8 cellular contexts compared by ENCODE assay signal in the genomic region with DNA sequence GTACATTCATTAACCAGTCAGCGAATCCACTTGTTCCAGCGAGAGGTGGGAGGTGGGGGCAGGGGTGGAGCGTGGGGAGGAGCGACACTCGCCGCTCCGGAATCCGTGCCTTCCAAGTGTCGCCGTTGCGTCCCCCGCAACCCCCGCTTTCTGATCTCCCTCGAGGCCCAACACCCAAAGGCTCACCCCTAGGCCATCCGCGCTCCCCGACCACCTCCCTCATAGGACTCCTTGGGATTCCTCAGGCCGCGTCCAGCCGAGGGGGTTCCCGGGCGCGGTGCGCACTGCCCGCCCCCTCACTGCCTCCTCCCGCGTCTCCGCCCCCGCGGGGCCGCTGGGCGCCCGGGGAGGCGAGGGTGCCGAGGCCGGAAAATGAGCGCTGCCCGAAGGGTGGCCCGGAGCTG.
DNase-seq lines count a peak whose midpoint lies in the region; ATAC-seq, FAIRE-seq and TF ChIP-seq lines count a peak whose summit lies in the region.

No MANE protein-coding gene starts in this region.

- H3K4me3 Mint-ChIP-seq in effector memory CD8-positive, alpha-beta T cell = peak overlapping the region; percentile 46 to 54
- H3K4me3 Mint-ChIP-seq in naive thymus-derived CD4-positive, alpha-beta T cell = peak overlapping the region; percentile 61 to 85 (median 76)

- TF ChIP-seq CTCF in D721Med (IDR thresholded peaks at IDR 0.05; ENCODE audit: insufficient read depth, missing control alignments) = no peak
- TF ChIP-seq CTCF in PC-3 (conservative IDR thresholded peaks at IDR 0.05; ENCODE audit: low read depth, low read length) = no peak

- FAIRE-seq in D721Med (lab: Jason Lieb, UNC) = no peak

- no peaks in the 10 kb centered on the region for H4K20me1 ChIP-seq in PC-3 (ENCODE audit: low read length)

- intact Hi-C loops in naive thymus-derived CD4-positive, alpha-beta T cell (cut with micrococcal nuclease) = no loop called here
- intact Hi-C loops in PC-3 (cut with micrococcal nuclease) = no loop called here

- H3K9ac ChIP-seq in PC-3 (ENCODE audit: low read length) = no peak overlapping the region

- H3K4me1 Mint-ChIP-seq in effector memory CD8-positive, alpha-beta T cell (ENCODE audit: low read depth in 2 of 2) = no peaks in the 10 kb centered on the region
- H3K4me1 Mint-ChIP-seq in naive thymus-derived CD4-positive, alpha-beta T cell = peaks cover 0 to 18% (median 13%) of the 10 kb centered on the region in 7 donors

- H3K27ac ChIP-seq in ACC112 (ENCODE audit: low read depth, low read length) (no peak overlapping the region), PC-3 (ENCODE audit: low read length) (no peak overlapping the region)
- H3K27ac ChIP-seq in naive thymus-derived CD4-positive, alpha-beta T cell (ENCODE audit: low read depth, low read length) = no peak overlapping the region

- ATAC-seq in effector memory CD8-positive, alpha-beta T cell (replicated peaks) = no peak
- ATAC-seq in naive thymus-derived CD4-positive, alpha-beta T cell = no peak
- ATAC-seq in GM21526 (IDR thresholded peaks at IDR 0.05; ENCODE audit: low FRiP score, unreplicated experiment) (no peak), PC-3 (no peak)

- peak; percentile 29 for DNase-seq in MG63
- no peak for DNase-seq in effector memory CD8-positive, alpha-beta T cell
- DNase-seq in naive thymus-derived CD4-positive, alpha-beta T cell = peak in 1 of 9 donors; percentile 22
- no peak for DNase-seq in D721Med (ENCODE audit: insufficient read length, low spot score)
- no peak for DNase-seq in NCI-H2029 treated with DMSO at 0.1 percent for 48 hours (lab: John Stamatoyannopoulos, UW)
- no peak for DNase-seq in PC-3

- peak overlapping the region; percentile 57 for H3K4me3 ChIP-seq in ACC112 (ENCODE audit: low read depth, low read length)
- peak overlapping the region; percentile 47 for H3K4me3 ChIP-seq in MG63
- no peak overlapping the region for H3K4me3 ChIP-seq in naive thymus-derived CD4-positive, alpha-beta T cell (ENCODE audit: low read length)
- H3K4me3 ChIP-seq in PC-3 (ENCODE audit: low read length) = no peak overlapping the region

- no TSS peak for BruUV-seq in PC-3 (replicated peaks; lab: Mats Ljungman, UMichigan)

- H3K27me3 Mint-ChIP-seq in effector memory CD8-positive, alpha-beta T cell = peaks cover 44 to 72% of the 10 kb centered on the region in 2 donors
- H3K27me3 Mint-ChIP-seq in naive thymus-derived CD4-positive, alpha-beta T cell = peaks cover 70 to 82% (median 74%) of the 10 kb centered on the region in 5 donors

- H3K4me1 ChIP-seq in ACC112 (ENCODE audit: control insufficient read depth, insufficient read depth, low read length, unreplicated experiment) (no peaks in the 10 kb centered on the region), PC-3 (ENCODE audit: insufficient read depth, low read length) (no peaks in the 10 kb centered on the region)
- H3K4me1 ChIP-seq in naive thymus-derived CD4-positive, alpha-beta T cell (ENCODE audit: control insufficient read depth in 2 of 2, insufficient read depth in 2 of 2, low read length in 2 of 2) = no peaks in the 10 kb centered on the region

- H2AFZ ChIP-seq in ACC112 (ENCODE audit: low read length, unreplicated experiment) = no peak overlapping the region
- H2AFZ ChIP-seq in PC-3 (ENCODE audit: low read length) = no peak overlapping the region

- CTCF ChIA-PET in naive thymus-derived CD4-positive, alpha-beta T cell (lab: Charles Lee) = no interaction called here
- CTCF ChIA-PET in PC-3 (lab: Charles Lee) = no interaction called here

- H3K79me2 ChIP-seq in ACC112 (ENCODE audit: control insufficient read depth, insufficient read depth, low read length, unreplicated experiment) = no peaks in the 10 kb centered on the region
- no peaks in the 10 kb centered on the region for H3K79me2 ChIP-seq in PC-3 (ENCODE audit: low read length)

- no peaks in the 10 kb centered on the region for H3K36me3 Mint-ChIP-seq in effector memory CD8-positive, alpha-beta T cell (ENCODE audit: insufficient read depth)
- H3K36me3 Mint-ChIP-seq in naive thymus-derived CD4-positive, alpha-beta T cell = peaks cover 0 to 16% (median 4%) of the 10 kb centered on the region in 5 donors

- no peak overlapping the region for H3K27ac Mint-ChIP-seq in effector memory CD8-positive, alpha-beta T cell
- no peak overlapping the region for H3K27ac Mint-ChIP-seq in naive thymus-derived CD4-positive, alpha-beta T cell

- H3K27me3 ChIP-seq in ACC112 (ENCODE audit: insufficient read depth, low read length) = peaks cover 71% of the 10 kb centered on the region
- H3K27me3 ChIP-seq in MG63 = no peaks in the 10 kb centered on the region; the same call in 1 of the 2 replicates
- peaks cover 0 to 8% of the 10 kb centered on the region in 2 donors for H3K27me3 ChIP-seq in naive thymus-derived CD4-positive, alpha-beta T cell (ENCODE audit: control insufficient read depth in 2 of 2, insufficient read depth in 2 of 2, low read length in 2 of 2)
- no peaks in the 10 kb centered on the region for H3K27me3 ChIP-seq in PC-3 (ENCODE audit: low read length)

- no peak overlapping the region for H3K4me2 ChIP-seq in PC-3 (ENCODE audit: low read length)

- H3K9me2 ChIP-seq in PC-3 (replicated peaks; ENCODE audit: low read length) = no peaks in the 10 kb centered on the region

- H3K9me3 Mint-ChIP-seq in effector memory CD8-positive, alpha-beta T cell = no peaks in the 10 kb centered on the region
- H3K9me3 Mint-ChIP-seq in naive thymus-derived CD4-positive, alpha-beta T cell = peaks cover 8 to 34% (median 19%) of the 10 kb centered on the region in 11 donors

- H3K9me3 ChIP-seq in MG63 (peaks cover 19% of the 10 kb centered on the region), PC-3 (ENCODE audit: low read length) (no peaks in the 10 kb centered on the region)
- no peaks in the 10 kb centered on the region for H3K9me3 ChIP-seq in naive thymus-derived CD4-positive, alpha-beta T cell (ENCODE audit: control insufficient read depth in 2 of 3, low read length in 3 of 3)

- H3F3A ChIP-seq in PC-3 (ENCODE audit: low read length, unreplicated experiment) = no peaks in the 10 kb centered on the region

- POLR2A ChIA-PET in naive thymus-derived CD4-positive, alpha-beta T cell (lab: Charles Lee) = no interaction called here
- POLR2A ChIA-PET in PC-3 (lab: Charles Lee; ENCODE audit: unreplicated experiment) = no interaction called here

- H3K36me3 ChIP-seq in ACC112 (ENCODE audit: insufficient read depth, low read length) = no peaks in the 10 kb centered on the region
- H3K36me3 ChIP-seq in MG63 = no peaks in the 10 kb centered on the region
- no peaks in the 10 kb centered on the region for H3K36me3 ChIP-seq in naive thymus-derived CD4-positive, alpha-beta T cell (ENCODE audit: control insufficient read depth in 2 of 3, insufficient read depth in 3 of 3, low read length in 3 of 3)
- H3K36me3 ChIP-seq in PC-3 (ENCODE audit: low read depth, low read length) = no peaks in the 10 kb centered on the region

Comparison
In these comparisons a context has a peak if more than half of its experiments do, and no peak if none do; other contexts are left out.
1. H3K4me3 ChIP-seq: peak in ACC112 (single experiment) and MG63 (single experiment); none in naive thymus-derived CD4-positive, alpha-beta T cell (single experiment) and PC-3 (single experiment).